ENCODE assay signal across 8 cellular contexts in genomic region chr4:55635760-55636621, GRCh38. TPM values are rescaled to one million over a fixed set of nuclear protein-coding genes. Genes with fewer than 3 reads are reported as not detected.
A peak's percentile ranks its signal among the peaks of the same experiment; 100 is the strongest.
DNase-seq lines count a peak whose midpoint lies in the region; ATAC-seq and TF ChIP-seq lines count a peak whose summit lies in the region.

Gene NMU (minus strand): TSS chr4:55636298. CDS start chr4:55636192, 106 bp downstream.

- peaks cover 2% of the 10 kb centered on the region for H3K27me3 ChIP-seq in prostate gland (replicated peaks; ENCODE audit: insufficient read depth)

- H3K4me1 Mint-ChIP-seq in activated T-helper 1 cell treated with anti-CD3 and anti-CD28 coated beads, Interleukin-12 subunit alpha, Interleukin-12 subunit beta, Interleukin-2, Interleukin-4 antibody, amounts not matched to agents 30 ng/mL and 10 ng/mL and 1 ng/mL, durations not matched to agents 14 hours and 24 hours and 36 hours (ENCODE audit: low read depth) = peaks cover 10% of the 10 kb centered on the region

- peak within 1 kb of the TSS; percentile 21 to 25 for H3K4me3 ChIP-seq in prostate gland

- peaks cover 57% of the 10 kb centered on the region for H3K27me3 Mint-ChIP-seq in activated T-helper 1 cell treated with anti-CD3 and anti-CD28 coated beads, Interleukin-12 subunit alpha, Interleukin-12 subunit beta, Interleukin-2, Interleukin-4 antibody, amounts not matched to agents 30 ng/mL and 10 ng/mL and 1 ng/mL, durations not matched to agents 14 hours and 24 hours and 36 hours (ENCODE audit: insufficient read depth)

- DNase-seq in NCI-H1436 (lab: John Stamatoyannopoulos, UW) (peak; percentile 60), NCI-H1436 treated with DMSO at 0.1 percent for 48 hours (lab: John Stamatoyannopoulos, UW) (no peak), NCI-H526 (lab: John Stamatoyannopoulos, UW) (peak; percentile 64 to 92), Right ventricle myocardium superior (peak; percentile 44), prostate gland (ENCODE audit: low spot score) (peak; percentile 8), NK-92 (lab: John Stamatoyannopoulos, UW; ENCODE audit: unreplicated experiment) (no peak)
- DNase-seq in activated T-helper 1 cell treated with anti-CD3 and anti-CD28 coated beads, Interleukin-12 subunit alpha, Interleukin-12 subunit beta, Interleukin-2, Interleukin-4 antibody, amounts not matched to agents 30 ng/mL and 10 ng/mL and 1 ng/mL, durations not matched to agents 14 hours and 24 hours and 36 hours (ENCODE audit: low spot score) = no peak

- under 1% methylated on average over 62 of the region's 75 CpGs for WGBS in prostate gland

- H3K4me3 Mint-ChIP-seq in activated T-helper 1 cell treated with anti-CD3 and anti-CD28 coated beads, Interleukin-12 subunit alpha, Interleukin-12 subunit beta, Interleukin-2, Interleukin-4 antibody, amounts not matched to agents 30 ng/mL and 10 ng/mL and 1 ng/mL, durations not matched to agents 14 hours and 24 hours and 36 hours = peak within 1 kb of the TSS; percentile 43

- TF ChIP-seq CTCF in prostate gland (IDR thresholded peaks at IDR 0.05) = peak in 1 of 4 experiments; percentile 22

- no peak within 1 kb of the TSS for H3K27ac ChIP-seq in prostate gland

- H3K36me3 ChIP-seq in prostate gland = no peaks in the 10 kb centered on the region

- TF ChIP-seq POLR2A in prostate gland (IDR thresholded peaks at IDR 0.05) = no peak

- no peaks in the 10 kb centered on the region for H3K9me3 Mint-ChIP-seq in activated T-helper 1 cell treated with anti-CD3 and anti-CD28 coated beads, Interleukin-12 subunit alpha, Interleukin-12 subunit beta, Interleukin-2, Interleukin-4 antibody, amounts not matched to agents 30 ng/mL and 10 ng/mL and 1 ng/mL, durations not matched to agents 14 hours and 24 hours and 36 hours

- H3K36me3 Mint-ChIP-seq in activated T-helper 1 cell treated with anti-CD3 and anti-CD28 coated beads, Interleukin-12 subunit alpha, Interleukin-12 subunit beta, Interleukin-2, Interleukin-4 antibody, amounts not matched to agents 30 ng/mL and 10 ng/mL and 1 ng/mL, durations not matched to agents 14 hours and 24 hours and 36 hours (ENCODE audit: low read depth) = no peaks in the 10 kb centered on the region

- intact Hi-C loops in activated T-helper 1 cell treated with anti-CD3 and anti-CD28 coated beads, Interleukin-12 subunit alpha, Interleukin-12 subunit beta, Interleukin-2, Interleukin-4 antibody, amounts not matched to agents 30 ng/mL and 10 ng/mL and 1 ng/mL, durations not matched to agents 14 hours and 24 hours and 36 hours (cut with micrococcal nuclease) = loop anchor here (10.0 kb wide), 1 partner anchor 1531 kb away; the partner anchor contains the start of gene GSX2
- intact Hi-C loops in Right ventricle myocardium superior (cut with DNase I) = no loop called here
- intact Hi-C loops in prostate gland (cut with DNase I) = no loop called here

- H3K27ac Mint-ChIP-seq in activated T-helper 1 cell treated with anti-CD3 and anti-CD28 coated beads, Interleukin-12 subunit alpha, Interleukin-12 subunit beta, Interleukin-2, Interleukin-4 antibody, amounts not matched to agents 30 ng/mL and 10 ng/mL and 1 ng/mL, durations not matched to agents 14 hours and 24 hours and 36 hours = no peak within 1 kb of the TSS

- H3K4me1 ChIP-seq in prostate gland (replicated peaks) = peaks cover 5% of the 10 kb centered on the region

- H3K9me3 ChIP-seq in prostate gland = no peaks in the 10 kb centered on the region

- ATAC-seq in HG02759 (IDR thresholded peaks at IDR 0.05; ENCODE audit: unreplicated experiment) (peak; percentile 82), Right ventricle myocardium superior (ENCODE audit: poor library complexity) (peak; percentile 60)

RNA-seq across cellular contexts. Expression of gene NMU, which starts in this region (rescaled TPM):
- 0.27 TPM in 1 of 2 replicates, not detected in the other for total RNA-seq in activated T-helper 1 cell treated with anti-CD3 and anti-CD28 coated beads, Interleukin-12 subunit alpha, Interleukin-12 subunit beta, Interleukin-2, Interleukin-4 antibody, amounts not matched to agents 30 ng/mL and 10 ng/mL and 1 ng/mL, durations not matched to agents 14 hours and 24 hours and 36 hours
- total RNA-seq in Right ventricle myocardium superior (not detected), prostate gland (1 to 10 TPM in 1 of 2 donors, not detected in 1; 2.5 TPM)

Comparison
In these comparisons a context has a peak if more than half of its experiments do, and no peak if none do; other contexts are left out.
1. DNase-seq: peak in NCI-H1436 (single experiment), NCI-H526 (2 of 2) and prostate gland (single experiment); none in NCI-H1436 treated with DMSO at 0.1 percent for 48 hours (single experiment), activated T-helper 1 cell treated with anti-CD3 and anti-CD28 coated beads, Interleukin-12 subunit alpha, Interleukin-12 subunit beta, Interleukin-2, Interleukin-4 antibody, amounts not matched to agents 30 ng/mL and 10 ng/mL and 1 ng/mL, durations not matched to agents 14 hours and 24 hours and 36 hours (single experiment) and NK-92 (single experiment).
2. Peak in DNase-seq and ATAC-seq in Right ventricle myocardium superior; RNA of the gene not detected or under 1 TPM.